In genomic region chr15:42273099-42273899, GRCh38 we compare ENCODE assay signal across 1 cellular context.
TF ChIP-seq lines count a peak whose summit lies in the region.

Gene GANC, plus strand, starts transcription at chr15:42273201. Its CDS starts 1,281 bp downstream, at chr15:42274482.
Gene TMEM87A, minus strand, starts transcription at chr15:42273433. Its CDS starts 35 bp downstream, at chr15:42273398.

TF ChIP-seq in K562, 482 proteins besides CTCF, POLR2A, EP300 and RAD21 (continued from another document):
- TF ChIP-seq ARID4B (CRISPR knock-in tag; IDR thresholded peaks at IDR 0.05), result peak; percentile 95
